ENCODE assay signal across 1 cellular context in the genomic region with DNA sequence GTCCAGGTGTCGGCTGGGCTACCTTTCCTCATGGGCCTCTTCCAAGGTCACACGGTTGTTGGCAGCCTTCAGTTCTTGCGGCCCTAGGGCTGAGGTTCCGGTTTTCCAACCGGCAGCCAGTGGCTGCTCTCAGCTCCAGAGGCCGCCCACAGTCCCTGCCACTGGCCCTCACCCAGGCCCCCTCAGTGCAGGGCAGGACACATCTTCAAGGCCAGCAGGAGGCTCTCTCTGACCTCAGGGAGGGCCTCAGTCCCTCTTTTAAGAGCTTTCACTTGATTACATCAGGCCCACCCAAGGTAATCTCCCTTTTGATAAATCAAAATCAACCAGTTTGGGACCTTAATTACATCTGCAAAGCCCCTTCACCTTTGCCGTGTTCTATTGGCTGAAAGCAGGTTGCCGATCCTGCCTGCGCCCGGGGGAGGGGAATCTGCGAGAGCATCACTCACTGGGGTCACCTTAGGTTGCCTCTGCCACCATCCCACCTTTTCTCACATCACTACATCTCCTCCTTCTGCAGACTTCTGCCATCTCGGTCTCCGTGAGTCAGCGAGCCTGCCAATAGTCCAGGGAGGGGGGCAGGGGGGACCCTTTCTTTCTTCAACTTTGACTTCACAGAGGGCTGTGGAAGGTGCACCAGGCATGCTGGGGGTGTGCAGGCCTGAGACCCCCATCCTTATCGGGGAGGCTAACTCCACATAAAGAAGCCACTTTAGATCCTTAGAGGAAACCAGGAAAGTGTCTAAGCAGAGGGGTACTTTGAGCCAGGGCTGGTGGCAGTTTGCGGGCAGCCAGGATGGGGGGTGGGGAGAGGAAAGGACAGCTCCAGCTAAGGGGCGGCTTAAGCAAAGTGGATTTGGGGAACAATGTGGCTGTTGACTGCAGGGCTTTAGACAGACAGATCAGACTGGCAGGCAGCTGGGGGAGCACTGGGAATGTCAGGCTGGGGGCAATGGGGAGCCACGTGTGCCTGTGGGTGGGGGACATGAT.
TF ChIP-seq lines count a peak whose summit lies in the region.

No MANE protein-coding gene starts in this region.

TF ChIP-seq in H1, 55 proteins besides CTCF, POLR2A, EP300 and RAD21:
- TF ChIP-seq ASH2L (IDR thresholded peaks at IDR 0.05; ENCODE audit: low read length): no peak
- TF ChIP-seq TAF7 (optimal IDR thresholded peaks at IDR 0.05; ENCODE audit: borderline replicate concordance, low read depth, low read length): no peak
- no peak for TF ChIP-seq MAFK (IDR thresholded peaks at IDR 0.05; ENCODE audit: low read depth, low read length)
- no peak for TF ChIP-seq BACH1 (IDR thresholded peaks at IDR 0.05; ENCODE audit: low read length)
- no peak for TF ChIP-seq RFX5 (IDR thresholded peaks at IDR 0.05; ENCODE audit: borderline replicate concordance, low read depth, low read length)
- TF ChIP-seq KDM5A (IDR thresholded peaks at IDR 0.05; ENCODE audit: low read length): no peak
- TF ChIP-seq, protein P1, sequence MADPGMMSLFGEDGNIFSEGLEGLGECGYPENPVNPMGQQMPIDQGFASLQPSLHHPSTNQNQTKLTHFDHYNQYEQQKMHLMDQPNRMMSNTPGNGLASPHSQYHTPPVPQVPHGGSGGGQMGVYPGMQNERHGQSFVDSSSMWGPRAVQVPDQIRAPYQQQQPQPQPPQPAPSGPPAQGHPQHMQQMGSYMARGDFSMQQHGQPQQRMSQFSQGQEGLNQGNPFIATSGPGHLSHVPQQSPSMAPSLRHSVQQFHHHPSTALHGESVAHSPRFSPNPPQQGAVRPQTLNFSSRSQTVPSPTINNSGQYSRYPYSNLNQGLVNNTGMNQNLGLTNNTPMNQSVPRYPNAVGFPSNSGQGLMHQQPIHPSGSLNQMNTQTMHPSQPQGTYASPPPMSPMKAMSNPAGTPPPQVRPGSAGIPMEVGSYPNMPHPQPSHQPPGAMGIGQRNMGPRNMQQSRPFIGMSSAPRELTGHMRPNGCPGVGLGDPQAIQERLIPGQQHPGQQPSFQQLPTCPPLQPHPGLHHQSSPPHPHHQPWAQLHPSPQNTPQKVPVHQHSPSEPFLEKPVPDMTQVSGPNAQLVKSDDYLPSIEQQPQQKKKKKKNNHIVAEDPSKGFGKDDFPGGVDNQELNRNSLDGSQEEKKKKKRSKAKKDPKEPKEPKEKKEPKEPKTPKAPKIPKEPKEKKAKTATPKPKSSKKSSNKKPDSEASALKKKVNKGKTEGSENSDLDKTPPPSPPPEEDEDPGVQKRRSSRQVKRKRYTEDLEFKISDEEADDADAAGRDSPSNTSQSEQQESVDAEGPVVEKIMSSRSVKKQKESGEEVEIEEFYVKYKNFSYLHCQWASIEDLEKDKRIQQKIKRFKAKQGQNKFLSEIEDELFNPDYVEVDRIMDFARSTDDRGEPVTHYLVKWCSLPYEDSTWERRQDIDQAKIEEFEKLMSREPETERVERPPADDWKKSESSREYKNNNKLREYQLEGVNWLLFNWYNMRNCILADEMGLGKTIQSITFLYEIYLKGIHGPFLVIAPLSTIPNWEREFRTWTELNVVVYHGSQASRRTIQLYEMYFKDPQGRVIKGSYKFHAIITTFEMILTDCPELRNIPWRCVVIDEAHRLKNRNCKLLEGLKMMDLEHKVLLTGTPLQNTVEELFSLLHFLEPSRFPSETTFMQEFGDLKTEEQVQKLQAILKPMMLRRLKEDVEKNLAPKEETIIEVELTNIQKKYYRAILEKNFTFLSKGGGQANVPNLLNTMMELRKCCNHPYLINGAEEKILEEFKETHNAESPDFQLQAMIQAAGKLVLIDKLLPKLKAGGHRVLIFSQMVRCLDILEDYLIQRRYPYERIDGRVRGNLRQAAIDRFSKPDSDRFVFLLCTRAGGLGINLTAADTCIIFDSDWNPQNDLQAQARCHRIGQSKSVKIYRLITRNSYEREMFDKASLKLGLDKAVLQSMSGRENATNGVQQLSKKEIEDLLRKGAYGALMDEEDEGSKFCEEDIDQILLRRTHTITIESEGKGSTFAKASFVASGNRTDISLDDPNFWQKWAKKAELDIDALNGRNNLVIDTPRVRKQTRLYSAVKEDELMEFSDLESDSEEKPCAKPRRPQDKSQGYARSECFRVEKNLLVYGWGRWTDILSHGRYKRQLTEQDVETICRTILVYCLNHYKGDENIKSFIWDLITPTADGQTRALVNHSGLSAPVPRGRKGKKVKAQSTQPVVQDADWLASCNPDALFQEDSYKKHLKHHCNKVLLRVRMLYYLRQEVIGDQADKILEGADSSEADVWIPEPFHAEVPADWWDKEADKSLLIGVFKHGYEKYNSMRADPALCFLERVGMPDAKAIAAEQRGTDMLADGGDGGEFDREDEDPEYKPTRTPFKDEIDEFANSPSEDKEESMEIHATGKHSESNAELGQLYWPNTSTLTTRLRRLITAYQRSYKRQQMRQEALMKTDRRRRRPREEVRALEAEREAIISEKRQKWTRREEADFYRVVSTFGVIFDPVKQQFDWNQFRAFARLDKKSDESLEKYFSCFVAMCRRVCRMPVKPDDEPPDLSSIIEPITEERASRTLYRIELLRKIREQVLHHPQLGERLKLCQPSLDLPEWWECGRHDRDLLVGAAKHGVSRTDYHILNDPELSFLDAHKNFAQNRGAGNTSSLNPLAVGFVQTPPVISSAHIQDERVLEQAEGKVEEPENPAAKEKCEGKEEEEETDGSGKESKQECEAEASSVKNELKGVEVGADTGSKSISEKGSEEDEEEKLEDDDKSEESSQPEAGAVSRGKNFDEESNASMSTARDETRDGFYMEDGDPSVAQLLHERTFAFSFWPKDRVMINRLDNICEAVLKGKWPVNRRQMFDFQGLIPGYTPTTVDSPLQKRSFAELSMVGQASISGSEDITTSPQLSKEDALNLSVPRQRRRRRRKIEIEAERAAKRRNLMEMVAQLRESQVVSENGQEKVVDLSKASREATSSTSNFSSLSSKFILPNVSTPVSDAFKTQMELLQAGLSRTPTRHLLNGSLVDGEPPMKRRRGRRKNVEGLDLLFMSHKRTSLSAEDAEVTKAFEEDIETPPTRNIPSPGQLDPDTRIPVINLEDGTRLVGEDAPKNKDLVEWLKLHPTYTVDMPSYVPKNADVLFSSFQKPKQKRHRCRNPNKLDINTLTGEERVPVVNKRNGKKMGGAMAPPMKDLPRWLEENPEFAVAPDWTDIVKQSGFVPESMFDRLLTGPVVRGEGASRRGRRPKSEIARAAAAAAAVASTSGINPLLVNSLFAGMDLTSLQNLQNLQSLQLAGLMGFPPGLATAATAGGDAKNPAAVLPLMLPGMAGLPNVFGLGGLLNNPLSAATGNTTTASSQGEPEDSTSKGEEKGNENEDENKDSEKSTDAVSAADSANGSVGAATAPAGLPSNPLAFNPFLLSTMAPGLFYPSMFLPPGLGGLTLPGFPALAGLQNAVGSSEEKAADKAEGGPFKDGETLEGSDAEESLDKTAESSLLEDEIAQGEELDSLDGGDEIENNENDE (IDR thresholded peaks at IDR 0.05; ENCODE audit: insufficient replicate concordance, low read length): no peak
- no peak for TF ChIP-seq GTF2F1 (IDR thresholded peaks at IDR 0.05; ENCODE audit: borderline replicate concordance, low read depth, low read length)
- no peak for TF ChIP-seq SP1 (IDR thresholded peaks at IDR 0.05; ENCODE audit: low read depth, low read length)
- no peak for TF ChIP-seq SRF (IDR thresholded peaks at IDR 0.05; ENCODE audit: low read depth, low read length)
